30 cellular contexts compared by ENCODE assay signal in the genomic region with DNA sequence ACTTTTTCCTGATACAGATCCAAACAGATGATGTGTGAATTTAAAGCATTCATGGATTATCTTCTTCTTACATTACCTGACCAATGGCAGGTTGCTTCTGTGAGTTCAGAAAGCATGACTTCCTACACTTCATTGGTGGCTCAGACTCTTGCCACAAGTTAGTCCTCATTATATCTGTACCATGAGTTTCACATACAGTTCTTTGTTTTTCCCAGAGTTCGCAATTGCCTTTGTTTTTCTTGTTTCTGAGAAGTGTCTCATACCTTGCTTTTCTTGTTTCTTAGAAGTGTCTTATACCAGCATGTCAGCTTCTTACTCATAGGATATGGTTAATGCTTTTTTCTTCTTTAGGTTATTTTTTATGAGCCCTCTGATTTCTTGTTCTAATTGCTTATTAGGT.
"Had no signal": no experiment of that assay in that cellular context is flagged by ENCODE, and none has a peak within 500 bp of the region (broad histone marks: within the 10 kb centered on the region; RNA-seq: fewer than 3 reads in every experiment).

No MANE protein-coding gene starts in this region.

- ATAC-seq: activated naive CD8-positive, alpha-beta T cell treated with anti-CD3 and anti-CD28 coated beads, Interleukin-2, amount 50 U/mL, for 24 hours; activated T-cell treated with anti-CD3 and anti-CD28 coated beads, Interleukin-2, amount 50 U/mL, for 4 hours; PC-3; Right ventricle myocardium inferior had no signal

- H3K27ac ChIP-seq: cardiac muscle cell, KMS-11, Peyer's patch, RWPE1, WERI-Rb-1 had no signal

- H3K4me1 Mint-ChIP-seq: central memory CD8-positive, alpha-beta T cell had no signal

- H3K27ac Mint-ChIP-seq: activated CD4-positive, alpha-beta memory T cell treated with anti-CD3 and anti-CD28 coated beads, Interleukin-2, amount 10 ng/mL, durations not matched to agents 7 days and 5 days; activated naive CD4-positive, alpha-beta T cell treated with anti-CD3 and anti-CD28 coated beads, Interleukin-2, amount 10 ng/mL, durations not matched to agents 7 days and 5 days; activated naive CD8-positive, alpha-beta T cell; activated naive CD8-positive, alpha-beta T cell treated with anti-CD3 and anti-CD28 coated beads, Interleukin-2, amount 50 U/mL, for 24 hours; activated T-helper 1 cell treated with anti-CD3 and anti-CD28 coated beads, Interleukin-12 subunit alpha, Interleukin-12 subunit beta, Interleukin-2, Interleukin-4 antibody, amounts not matched to agents 30 ng/mL and 10 ng/mL and 1 ng/mL, durations not matched to agents 14 hours and 24 hours and 36 hours had no signal

- H3K27me3 ChIP-seq: Peyer's patch had no signal

- H3K4me1 ChIP-seq: Peyer's patch had no signal

- H3K36me3 ChIP-seq: cardiac muscle cell, Peyer's patch, WERI-Rb-1 had no signal

- H3K9ac ChIP-seq: KMS-11 had no signal

- H3K27me3 Mint-ChIP-seq: activated naive CD8-positive, alpha-beta T cell; central memory CD8-positive, alpha-beta T cell had no signal

- H3K4me3 Mint-ChIP-seq: activated CD4-positive, alpha-beta memory T cell treated with anti-CD3 and anti-CD28 coated beads, Interleukin-2, amount 10 ng/mL, durations not matched to agents 7 days and 5 days; activated naive CD4-positive, alpha-beta T cell treated with anti-CD3 and anti-CD28 coated beads, Interleukin-2, amount 10 ng/mL, durations not matched to agents 7 days and 5 days; activated naive CD8-positive, alpha-beta T cell; activated naive CD8-positive, alpha-beta T cell treated with anti-CD3 and anti-CD28 coated beads, Interleukin-2, amount 50 U/mL, for 24 hours; activated T-cell treated with anti-CD3 and anti-CD28 coated beads, Interleukin-2, amount 50 U/mL, for 4 hours; activated T-helper 1 cell treated with anti-CD3 and anti-CD28 coated beads, Interleukin-12 subunit alpha, Interleukin-12 subunit beta, Interleukin-2, Interleukin-4 antibody, amounts not matched to agents 30 ng/mL and 10 ng/mL and 1 ng/mL, durations not matched to agents 14 hours and 24 hours and 36 hours; central memory CD8-positive, alpha-beta T cell had no signal

- H3K4me2 ChIP-seq: KMS-11 had no signal

- DNase-seq: activated CD4-positive, alpha-beta memory T cell treated with anti-CD3 and anti-CD28 coated beads, Interleukin-2, amount 10 ng/mL, durations not matched to agents 7 days and 5 days; activated CD4-positive, alpha-beta T cell treated with anti-CD3 and anti-CD28 coated beads for 4 hours; activated CD4-positive, alpha-beta T cell treated with anti-CD3 and anti-CD28 coated beads, Interleukin-2, amount 50 U/mL, for 1 hour; activated CD4-positive, CD25-positive, alpha-beta regulatory T cell; activated effector memory CD4-positive, alpha-beta T cell treated with Interleukin-2 at 50 U/mL for 16 hours; activated naive CD4-positive, alpha-beta T cell treated with anti-CD3 and anti-CD28 coated beads, Interleukin-2, amount 10 ng/mL, durations not matched to agents 7 days and 5 days; activated naive CD8-positive, alpha-beta T cell treated with anti-CD3 and anti-CD28 coated beads, Interleukin-2, amount 50 U/mL, for 24 hours; activated T-cell treated with anti-CD3 and anti-CD28 coated beads for 4 hours; activated T-cell treated with anti-CD3 and anti-CD28 coated beads, Interleukin-2, amount 50 U/mL, for 4 hours; anterior cingulate cortex; MM.1S; MV-4-11; NCI-H1092; NCI-H1436 treated with DMSO at 0.1 percent for 48 hours; NCI-H1694 treated with DMSO at 0.1 percent for 48 hours; NCI-H2029; NCI-H345; NCI-H524 treated with DMSO at 0.1 percent for 48 hours; PC-3; Peyer's patch; SIG-M5; T1000; WERI-Rb-1 had no signal

- H3K4me3 ChIP-seq: cardiac muscle cell, Peyer's patch had no signal
